1 cellular context compared by ENCODE assay signal in genomic region chr6:150661608-150662007, GRCh38.
TF ChIP-seq lines count a peak whose summit lies in the region.

No MANE protein-coding gene starts in this region.

TF ChIP-seq in HepG2, 621 proteins besides CTCF, POLR2A, EP300 and RAD21 (continued from another document):
- no peak for TF ChIP-seq PREB (CRISPR knock-in tag; IDR thresholded peaks at IDR 0.05)
